8 cellular contexts compared by ENCODE assay signal in the genomic region with DNA sequence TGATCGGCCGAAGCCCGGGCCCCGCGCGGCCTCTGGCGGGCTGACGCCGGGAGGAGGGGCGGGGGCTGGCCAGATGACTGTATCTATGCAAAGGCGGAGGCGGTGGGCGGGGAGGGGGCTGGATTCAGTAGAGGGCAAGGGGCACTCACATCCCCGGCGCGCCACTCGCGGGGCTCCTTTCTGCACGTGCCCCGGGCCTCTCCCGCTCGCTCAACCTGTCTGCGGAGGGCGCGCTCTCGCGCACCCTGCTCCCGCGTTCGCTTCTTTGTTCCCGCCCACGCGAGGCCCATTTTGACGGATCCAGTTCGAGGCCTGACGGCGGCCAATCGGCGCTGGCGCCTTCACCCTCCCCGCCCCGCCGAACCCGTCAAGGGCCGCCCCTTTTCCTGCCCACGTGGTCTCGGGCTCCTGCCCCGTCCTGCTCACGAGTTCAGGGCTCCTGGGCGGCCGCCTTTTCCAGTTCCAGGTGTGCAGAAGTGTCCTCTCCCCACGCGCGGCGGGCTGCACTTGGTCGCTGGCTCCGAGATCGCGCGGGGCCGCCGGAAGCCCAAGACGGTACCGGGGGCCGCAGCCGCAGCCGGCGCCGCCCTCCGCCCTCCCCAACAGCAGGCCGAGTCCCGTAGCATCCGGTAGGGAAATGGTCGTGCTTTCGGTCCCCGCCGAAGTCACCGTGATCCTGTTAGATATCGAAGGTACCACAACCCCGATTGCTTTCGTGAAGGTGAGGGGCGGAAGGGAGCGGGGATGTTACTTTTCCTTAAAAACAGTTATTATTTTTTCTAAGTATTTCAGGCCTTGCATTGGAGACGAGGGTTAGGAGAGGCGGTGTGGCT. TPM values are rescaled to one million over a fixed set of nuclear protein-coding genes. Genes with fewer than 3 reads are reported as not detected.
DNase-seq lines count a peak whose midpoint lies in the region; ATAC-seq and TF ChIP-seq lines count a peak whose summit lies in the region.

Gene ENOPH1, plus strand, starts transcription at position 398 of the 833 bp plus-strand sequence. Its CDS starts 240 bp downstream, at position 638.
Gene HNRNPDL, minus strand, starts transcription at position 270 of the 833 bp plus-strand sequence. CDS start 772 bp downstream, outside the sequence.

- H3K4me3 ChIP-seq in liver (ENCODE audit: low read depth in 1 of 3, low read length in 3 of 3) = peak within 1 kb of the TSS; percentile 85 to 98 (median 93)

- H3K4me1 Mint-ChIP-seq in dendritic cell treated with granulocyte-macrophage colony-stimulating factor and Interleukin-4, amounts not matched to agents 40 ng/mL and 50 ng/mL, for 4 days (ENCODE audit: low read depth) = peaks cover 47% of the 10 kb centered on the region

- intact Hi-C loops in dendritic cell treated with granulocyte-macrophage colony-stimulating factor and Interleukin-4, amounts not matched to agents 40 ng/mL and 50 ng/mL, for 4 days (cut with micrococcal nuclease) = loop anchor here (1.0 kb wide), 1 partner anchor 56 kb away; no protein-coding TSS in a partner anchor

- peak in 1 of 2 donors; percentile 10 for TF ChIP-seq RAD21 in liver (IDR thresholded peaks at IDR 0.05)

- TF ChIP-seq CTCF in liver (IDR thresholded peaks at IDR 0.05; ENCODE audit: low read depth, low read length, missing input control) = no peak

- H3K9me3 ChIP-seq in liver (ENCODE audit: control insufficient read depth in 4 of 4, low read length in 3 of 4) = no peaks in the 10 kb centered on the region

- no peaks in the 10 kb centered on the region for H3K27me3 Mint-ChIP-seq in dendritic cell treated with granulocyte-macrophage colony-stimulating factor and Interleukin-4, amounts not matched to agents 40 ng/mL and 50 ng/mL, for 4 days

- peak within 1 kb of the TSS; percentile 99 for H3K27ac ChIP-seq in liver (ENCODE audit: low read depth in 1 of 2, low read length in 2 of 2)

- H3K4me3 Mint-ChIP-seq in dendritic cell treated with granulocyte-macrophage colony-stimulating factor and Interleukin-4, amounts not matched to agents 40 ng/mL and 50 ng/mL, for 4 days = peak within 1 kb of the TSS; percentile 87

- H3K4me1 ChIP-seq in liver (ENCODE audit: control insufficient read depth in 4 of 4, insufficient read depth in 4 of 4, low read length in 3 of 4) = peaks cover 0 to 28% (median 22%) of the 10 kb centered on the region in 4 donors

- no peaks in the 10 kb centered on the region for H3K27me3 ChIP-seq in liver (ENCODE audit: control insufficient read depth in 4 of 4, insufficient read depth in 4 of 4, low read length in 3 of 4)

- H3K36me3 Mint-ChIP-seq in dendritic cell treated with granulocyte-macrophage colony-stimulating factor and Interleukin-4, amounts not matched to agents 40 ng/mL and 50 ng/mL, for 4 days (ENCODE audit: low read depth) = peaks cover 74% of the 10 kb centered on the region

- H3K9me3 Mint-ChIP-seq in dendritic cell treated with granulocyte-macrophage colony-stimulating factor and Interleukin-4, amounts not matched to agents 40 ng/mL and 50 ng/mL, for 4 days = no peaks in the 10 kb centered on the region

- ATAC-seq in GM19372 (IDR thresholded peaks at IDR 0.05; ENCODE audit: low read depth, unreplicated experiment) = peak; percentile 61
- ATAC-seq in HG03558 (IDR thresholded peaks at IDR 0.05; ENCODE audit: extremely low read depth, unreplicated experiment) = peak; percentile 49

- DNase-seq in C1 segment of cervical spinal cord (lab: John Stamatoyannopoulos, UW) (peak; percentile 70 to 97 (median 95)), NCI-H748 treated with DMSO at 0.1 percent for 48 hours (lab: John Stamatoyannopoulos, UW) (peak; percentile 67)
- DNase-seq in activated CD4-positive, alpha-beta T cell treated with anti-CD3 and anti-CD28 coated beads, Interleukin-2, amount 50 U/mL, for 24 hours (ENCODE audit: low read depth in 1 of 2, low spot score in 1 of 2) = peak; percentile 98 to 99
- peak; percentile 100 for DNase-seq in stimulated activated CD4-positive, alpha-beta T cell treated with anti-CD3 and anti-CD28 coated beads, Interleukin-4, amount 100 ng/mL, for 24 hours

- H3K9ac ChIP-seq in liver (ENCODE audit: low read depth in 1 of 2, low read length in 2 of 2) = peak within 1 kb of the TSS; percentile 96 to 99

- H3K36me3 ChIP-seq in liver (ENCODE audit: control insufficient read depth in 4 of 4, insufficient read depth in 3 of 4, low read depth in 1 of 4, low read length in 3 of 4) = peaks cover 4 to 17% (median 15%) of the 10 kb centered on the region in 4 donors

- WGBS in liver = under 1% methylated on average over 85 of the region's 85 CpGs

- peak within 1 kb of the TSS; percentile 93 for H3K27ac Mint-ChIP-seq in dendritic cell treated with granulocyte-macrophage colony-stimulating factor and Interleukin-4, amounts not matched to agents 40 ng/mL and 50 ng/mL, for 4 days

TF ChIP-seq in liver, 16 proteins besides CTCF, POLR2A, EP300 and RAD21:
- TF ChIP-seq, protein P1, sequence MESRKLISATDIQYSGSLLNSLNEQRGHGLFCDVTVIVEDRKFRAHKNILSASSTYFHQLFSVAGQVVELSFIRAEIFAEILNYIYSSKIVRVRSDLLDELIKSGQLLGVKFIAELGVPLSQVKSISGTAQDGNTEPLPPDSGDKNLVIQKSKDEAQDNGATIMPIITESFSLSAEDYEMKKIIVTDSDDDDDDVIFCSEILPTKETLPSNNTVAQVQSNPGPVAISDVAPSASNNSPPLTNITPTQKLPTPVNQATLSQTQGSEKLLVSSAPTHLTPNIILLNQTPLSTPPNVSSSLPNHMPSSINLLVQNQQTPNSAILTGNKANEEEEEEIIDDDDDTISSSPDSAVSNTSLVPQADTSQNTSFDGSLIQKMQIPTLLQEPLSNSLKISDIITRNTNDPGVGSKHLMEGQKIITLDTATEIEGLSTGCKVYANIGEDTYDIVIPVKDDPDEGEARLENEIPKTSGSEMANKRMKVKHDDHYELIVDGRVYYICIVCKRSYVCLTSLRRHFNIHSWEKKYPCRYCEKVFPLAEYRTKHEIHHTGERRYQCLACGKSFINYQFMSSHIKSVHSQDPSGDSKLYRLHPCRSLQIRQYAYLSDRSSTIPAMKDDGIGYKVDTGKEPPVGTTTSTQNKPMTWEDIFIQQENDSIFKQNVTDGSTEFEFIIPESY (IDR thresholded peaks at IDR 0.05) = peak; percentile 93
- peak; percentile 69 for TF ChIP-seq YY1 (IDR thresholded peaks at IDR 0.05)
- TF ChIP-seq GABPA (IDR thresholded peaks at IDR 0.05 in 1 of 2, conservative IDR thresholded peaks at IDR 0.05 in 1 of 2) = peak in 1 of 2 donors; percentile 66
- no peak for TF ChIP-seq JUND (IDR thresholded peaks at IDR 0.05)
- no peak for TF ChIP-seq ATF3 (IDR thresholded peaks at IDR 0.05)
- peak; percentile 27 to 35 for TF ChIP-seq RXRA (IDR thresholded peaks at IDR 0.05)
- peak; percentile 97 to 99 for TF ChIP-seq EGR1 (IDR thresholded peaks at IDR 0.05; ENCODE audit: low read depth in 2 of 2)
- peak; percentile 35 for TF ChIP-seq TAF1 (conservative IDR thresholded peaks at IDR 0.05)
- no peak for TF ChIP-seq FOXA2 (IDR thresholded peaks at IDR 0.05)
- TF ChIP-seq SP1 (IDR thresholded peaks at IDR 0.05) = peak; percentile 75
- TF ChIP-seq HNF4A (conservative IDR thresholded peaks at IDR 0.05) = peak in 1 of 2 donors; percentile 33
- TF ChIP-seq HNF4G (IDR thresholded peaks at IDR 0.05) = no peak
- peak; percentile 35 for TF ChIP-seq MAX (IDR thresholded peaks at IDR 0.05)

RNA-seq across cellular contexts. Expression of gene ENOPH1, which starts in this region (rescaled TPM):
- total RNA-seq in liver = 10 to 100 TPM; 13.1 to 20.0 TPM
- polyA plus RNA-seq in liver = 10 to 100 TPM; 12.1 to 12.4 TPM

RNA-seq across cellular contexts. Expression of gene HNRNPDL, which starts in this region (rescaled TPM):
- total RNA-seq in liver = 10 to 100 TPM; 57.4 to 57.9 TPM
- polyA plus RNA-seq in liver = 10 to 100 TPM; 53.1 to 57.9 TPM

Comparison
In these comparisons a context has a peak if more than half of its experiments do, and no peak if none do; other contexts are left out.
1. Peak in every context shown above with its lines: DNase-seq, ATAC-seq, H3K4me3 ChIP-seq and H3K27ac ChIP-seq.